Comparison of ENCODE assay signal across 8 cellular contexts in genomic region chr22:50168490-50169180, GRCh38. TPM values are rescaled to one million over a fixed set of nuclear protein-coding genes. Genes with fewer than 3 reads are reported as not detected.
A peak's percentile ranks its signal among the peaks of the same experiment; 100 is the strongest.
DNase-seq lines count a peak whose midpoint lies in the region; ATAC-seq, FAIRE-seq and TF ChIP-seq lines count a peak whose summit lies in the region.
"Not testable (repeated sequence)": the region's sequence is repeated elsewhere in the genome, so short reads cannot be mapped to it uniquely, and the experiment has no call there.
"Had no signal": no experiment of that assay in that cellular context is flagged by ENCODE, and none has a peak within 500 bp of the region (broad histone marks: within the 10 kb centered on the region; RNA-seq: fewer than 3 reads in every experiment).

No MANE protein-coding gene starts in this region.

- H3K56ac ChIP-seq in H1 (replicated peaks; ENCODE audit: insufficient read length, low read depth, low read length), result not testable (repeated sequence)

- peaks cover 54% of the 10 kb centered on the region for H3K27me3 Mint-ChIP-seq in Calu3 (ENCODE audit: unreplicated experiment)
- peaks cover 26% of the 10 kb centered on the region for H3K27me3 Mint-ChIP-seq in T-helper 2 cell treated with Interferon-gamma antibody and Interleukin-4, amounts not matched to agents 5 μg/mL and 100 μg/mL, for 36 hours (ENCODE audit: low read depth)
- H3K27me3 Mint-ChIP-seq in activated CD8-positive, alpha-beta memory T cell treated with anti-CD3 and anti-CD28 coated beads, Interleukin-2, amount 10 ng/mL, durations not matched to agents 7 days and 5 days, result peaks cover 25% of the 10 kb centered on the region
- peaks cover 46% of the 10 kb centered on the region for H3K27me3 Mint-ChIP-seq in activated naive CD8-positive, alpha-beta T cell treated with anti-CD3 and anti-CD28 coated beads for 36 hours
- peaks cover 20 to 49% (median 39%) of the 10 kb centered on the region in 5 donors for H3K27me3 Mint-ChIP-seq in naive thymus-derived CD4-positive, alpha-beta T cell
- H3K27me3 Mint-ChIP-seq in progenitor cell of endocrine pancreas, result peaks cover 14% of the 10 kb centered on the region

- H4K8ac ChIP-seq in H1 (ENCODE audit: extremely low read depth, insufficient read depth, low read length), result not testable (repeated sequence)

- H3K79me2 ChIP-seq in H1 (ENCODE audit: control insufficient read depth in 1 of 2, insufficient read depth in 2 of 2, low read length in 2 of 2), result not testable (repeated sequence)

- BruUV-seq in Calu3 (replicated peaks; lab: Mats Ljungman, UMichigan), result not testable (repeated sequence)

- H3K18ac ChIP-seq in H1 (ENCODE audit: extremely low read depth, low read length), result not testable (repeated sequence)

- intact Hi-C loops in Calu3 (cut with micrococcal nuclease; ENCODE audit: unreplicated experiment); naive thymus-derived CD4-positive, alpha-beta T cell (cut with micrococcal nuclease): not testable (repeated sequence)

- not testable (repeated sequence) for H3K4me1 Mint-ChIP-seq in Calu3 (ENCODE audit: low read depth, unreplicated experiment); T-helper 2 cell treated with Interferon-gamma antibody and Interleukin-4, amounts not matched to agents 5 μg/mL and 100 μg/mL, for 36 hours (ENCODE audit: low read depth); activated CD8-positive, alpha-beta memory T cell treated with anti-CD3 and anti-CD28 coated beads, Interleukin-2, amount 10 ng/mL, durations not matched to agents 7 days and 5 days; activated naive CD8-positive, alpha-beta T cell treated with anti-CD3 and anti-CD28 coated beads for 36 hours; naive thymus-derived CD4-positive, alpha-beta T cell; progenitor cell of endocrine pancreas (ENCODE audit: low read depth)

- not testable (repeated sequence) for H3K4me3 ChIP-seq in H1 (ENCODE audit: extremely low read depth in 1 of 4, insufficient read depth in 2 of 4, low read depth in 3 of 4, low read length in 4 of 4); naive thymus-derived CD4-positive, alpha-beta T cell (ENCODE audit: low read length)

- H3K14ac ChIP-seq in H1 (ENCODE audit: insufficient read length), result not testable (repeated sequence)

- H3K4me2 ChIP-seq in H1 (ENCODE audit: insufficient read depth in 1 of 2, low read depth in 2 of 2, low read length in 2 of 2), result 0 out of 4 replicates have a peak overlapping the region, but pooled peaks of 1 of the 2 experiments have one; percentile 45

- H3K23ac ChIP-seq in H1 (ENCODE audit: insufficient read length), result not testable (repeated sequence)

- not testable (repeated sequence) for H4K91ac ChIP-seq in H1 (replicated peaks; ENCODE audit: insufficient read length, low read length)

- not testable (repeated sequence) for H3K9me3 Mint-ChIP-seq in Calu3 (ENCODE audit: low read depth, unreplicated experiment); T-helper 2 cell treated with Interferon-gamma antibody and Interleukin-4, amounts not matched to agents 5 μg/mL and 100 μg/mL, for 36 hours; activated CD8-positive, alpha-beta memory T cell treated with anti-CD3 and anti-CD28 coated beads, Interleukin-2, amount 10 ng/mL, durations not matched to agents 7 days and 5 days (ENCODE audit: low read depth); activated naive CD8-positive, alpha-beta T cell treated with anti-CD3 and anti-CD28 coated beads for 36 hours; naive thymus-derived CD4-positive, alpha-beta T cell; progenitor cell of endocrine pancreas (ENCODE audit: low read depth)

- not testable (repeated sequence) for H3K9me3 ChIP-seq in H1 (ENCODE audit: insufficient read depth in 2 of 2, low read depth in 1 of 2, low read length in 1 of 2); naive thymus-derived CD4-positive, alpha-beta T cell (ENCODE audit: control insufficient read depth in 2 of 3, low read length in 3 of 3)

- H2AFZ ChIP-seq in H1 (ENCODE audit: low read length), result not testable (repeated sequence)

- FAIRE-seq in H1 (lab: Jason Lieb, UNC), result not testable (repeated sequence)

- not testable (repeated sequence) for TF ChIP-seq EP300 in H1 (IDR thresholded peaks at IDR 0.05; ENCODE audit: borderline replicate concordance in 1 of 2, low read depth in 2 of 2, low read length in 2 of 2)

- H2BK120ac ChIP-seq in H1 (replicated peaks; ENCODE audit: low read depth, low read length), result not testable (repeated sequence)

- not testable (repeated sequence) for H2BK5ac ChIP-seq in H1 (ENCODE audit: low read depth, low read length)

- H4K5ac ChIP-seq in H1 (ENCODE audit: insufficient read length, low read depth, low read length), result not testable (repeated sequence)

- H2AK5ac ChIP-seq in H1 (ENCODE audit: low read depth, low read length), result not testable (repeated sequence)

- H3K4me1 ChIP-seq in H1 (replicated peaks in 1 of 4; ENCODE audit: control insufficient read depth in 3 of 4, insufficient read depth in 4 of 4, low read length in 3 of 4); naive thymus-derived CD4-positive, alpha-beta T cell (ENCODE audit: control insufficient read depth in 2 of 2, insufficient read depth in 2 of 2, low read length in 2 of 2): not testable (repeated sequence)

- TF ChIP-seq RAD21 in H1 (IDR thresholded peaks at IDR 0.05 in 1 of 2, conservative IDR thresholded peaks at IDR 0.05 in 1 of 2; ENCODE audit: low read depth in 2 of 2, low read length in 2 of 2), result not testable (repeated sequence)

- H3K36me3 ChIP-seq in H1 (ENCODE audit: control insufficient read depth in 2 of 4, insufficient read depth in 4 of 4, low read length in 3 of 4); naive thymus-derived CD4-positive, alpha-beta T cell (ENCODE audit: control insufficient read depth in 2 of 3, insufficient read depth in 3 of 3, low read length in 3 of 3): not testable (repeated sequence)

- peaks cover 21% of the 10 kb centered on the region for H3K36me3 Mint-ChIP-seq in Calu3 (ENCODE audit: insufficient read depth, unreplicated experiment)
- H3K36me3 Mint-ChIP-seq in T-helper 2 cell treated with Interferon-gamma antibody and Interleukin-4, amounts not matched to agents 5 μg/mL and 100 μg/mL, for 36 hours (ENCODE audit: low read depth); activated CD8-positive, alpha-beta memory T cell treated with anti-CD3 and anti-CD28 coated beads, Interleukin-2, amount 10 ng/mL, durations not matched to agents 7 days and 5 days; activated naive CD8-positive, alpha-beta T cell treated with anti-CD3 and anti-CD28 coated beads for 36 hours; naive thymus-derived CD4-positive, alpha-beta T cell; progenitor cell of endocrine pancreas (ENCODE audit: insufficient read depth): not testable (repeated sequence)

- peaks cover 4 to 25% (median 16%) of the 10 kb centered on the region in 4 experiments for H3K27me3 ChIP-seq in H1 (replicated peaks in 1 of 4; ENCODE audit: control insufficient read depth in 3 of 4, extremely low read depth in 1 of 4, insufficient read depth in 3 of 4, low read length in 3 of 4)
- not testable (repeated sequence) for H3K27me3 ChIP-seq in naive thymus-derived CD4-positive, alpha-beta T cell (ENCODE audit: control insufficient read depth in 2 of 2, insufficient read depth in 2 of 2, low read length in 2 of 2)

- CTCF ChIA-PET in Calu3 (lab: Charles Lee); activated CD8-positive, alpha-beta memory T cell treated with anti-CD3 and anti-CD28 coated beads, Interleukin-2, amount 10 ng/mL, durations not matched to agents 7 days and 5 days (lab: Charles Lee); naive thymus-derived CD4-positive, alpha-beta T cell (lab: Charles Lee): not testable (repeated sequence)
- CTCF ChIA-PET in H1 (lab: Charles Lee; ENCODE audit: partially characterized antibody), result interaction anchor here (0.8 to 1.4 kb wide), 3 partner anchors 19 to 129 kb away, joined by 3 to 4 read pairs (median 4); no protein-coding TSS in a partner anchor

- DNase-seq in Calu3; T-helper 2 cell treated with Interferon-gamma antibody and Interleukin-4, amounts not matched to agents 5 μg/mL and 100 μg/mL, for 36 hours (ENCODE audit: low spot score); activated CD8-positive, alpha-beta memory T cell treated with anti-CD3 and anti-CD28 coated beads, Interleukin-2, amount 10 ng/mL, durations not matched to agents 7 days and 5 days; activated naive CD8-positive, alpha-beta T cell treated with anti-CD3 and anti-CD28 coated beads for 36 hours; H1 (ENCODE audit: low read depth in 1 of 2, low spot score in 2 of 2); naive thymus-derived CD4-positive, alpha-beta T cell; progenitor cell of endocrine pancreas (ENCODE audit: low spot score, unreplicated experiment): not testable (repeated sequence)

- ATAC-seq in activated CD8-positive, alpha-beta memory T cell treated with anti-CD3 and anti-CD28 coated beads, Interleukin-2, amount 10 ng/mL, durations not matched to agents 7 days and 5 days; naive thymus-derived CD4-positive, alpha-beta T cell: not testable (repeated sequence)

- not testable (repeated sequence) for H3K23me2 ChIP-seq in H1 (ENCODE audit: low read depth, low read length)

- not testable (repeated sequence) for TF ChIP-seq CTCF in Calu3 (IDR thresholded peaks at IDR 0.05; ENCODE audit: unreplicated experiment); H1 (IDR thresholded peaks at IDR 0.05; ENCODE audit: control extremely low read depth in 1 of 3, insufficient read depth in 1 of 3, low read depth in 1 of 3, low read length in 3 of 3); progenitor cell of endocrine pancreas (IDR thresholded peaks at IDR 0.05; ENCODE audit: unreplicated experiment)

- not testable (repeated sequence) for H3K27ac ChIP-seq in H1 (ENCODE audit: low read depth, low read length); naive thymus-derived CD4-positive, alpha-beta T cell (ENCODE audit: low read depth, low read length)

- not testable (repeated sequence) for H4K20me1 ChIP-seq in H1 (replicated peaks in 1 of 2; ENCODE audit: control insufficient read depth in 1 of 2, insufficient read depth in 2 of 2, low read length in 2 of 2)

- not testable (repeated sequence) for H2BK12ac ChIP-seq in H1 (ENCODE audit: low read depth, low read length)

- peak overlapping the region; percentile 84 for H3K4ac ChIP-seq in H1 (replicated peaks; ENCODE audit: insufficient read length, low read depth, low read length)

- H3K9ac ChIP-seq in H1 (replicated peaks in 1 of 4; ENCODE audit: extremely low read depth in 1 of 4, low read depth in 3 of 4, low read length in 3 of 4), result not testable (repeated sequence)

- 84% methylated on average over 5 of the region's 5 CpGs; no CpG with 5 or more reads in 1 of the 2 experiments for WGBS in H1 (ENCODE audit: extremely low coverage in 1 of 2, insufficient coverage in 1 of 2, insufficient read length in 1 of 2, insufficient replicate concordance in 2 of 2, low coverage in 1 of 2, low lambda C conversion rate in 2 of 2, missing lambda C conversion rate in 1 of 2), 2 experiments

- not testable (repeated sequence) for H2BK15ac ChIP-seq in H1 (ENCODE audit: low read length)

- H3K79me1 ChIP-seq in H1 (ENCODE audit: low read depth, low read length), result not testable (repeated sequence)

- peak overlapping the region; percentile 69 for H3K4me3 Mint-ChIP-seq in Calu3 (ENCODE audit: low read depth, unreplicated experiment)
- peak overlapping the region; percentile 69 for H3K4me3 Mint-ChIP-seq in T-helper 2 cell treated with Interferon-gamma antibody and Interleukin-4, amounts not matched to agents 5 μg/mL and 100 μg/mL, for 36 hours
- H3K4me3 Mint-ChIP-seq in activated CD8-positive, alpha-beta memory T cell treated with anti-CD3 and anti-CD28 coated beads, Interleukin-2, amount 10 ng/mL, durations not matched to agents 7 days and 5 days, result peak overlapping the region; percentile 39
- peak overlapping the region; percentile 66 for H3K4me3 Mint-ChIP-seq in activated naive CD8-positive, alpha-beta T cell treated with anti-CD3 and anti-CD28 coated beads for 36 hours
- H3K4me3 Mint-ChIP-seq in naive thymus-derived CD4-positive, alpha-beta T cell, result peak overlapping the region in 9 of 10 donors; percentile 36 to 89 (median 72)
- H3K4me3 Mint-ChIP-seq in progenitor cell of endocrine pancreas (ENCODE audit: low read depth), result peak overlapping the region; percentile 71

- not testable (repeated sequence) for H3K27ac Mint-ChIP-seq in Calu3 (ENCODE audit: unreplicated experiment); T-helper 2 cell treated with Interferon-gamma antibody and Interleukin-4, amounts not matched to agents 5 μg/mL and 100 μg/mL, for 36 hours; activated naive CD8-positive, alpha-beta T cell treated with anti-CD3 and anti-CD28 coated beads for 36 hours
- peak overlapping the region; percentile 33 for H3K27ac Mint-ChIP-seq in activated CD8-positive, alpha-beta memory T cell treated with anti-CD3 and anti-CD28 coated beads, Interleukin-2, amount 10 ng/mL, durations not matched to agents 7 days and 5 days
- H3K27ac Mint-ChIP-seq in naive thymus-derived CD4-positive, alpha-beta T cell, result peak overlapping the region in 2 of 9 donors; percentile 10 to 15
- H3K27ac Mint-ChIP-seq in progenitor cell of endocrine pancreas, result peak overlapping the region; percentile 18

- H2BK20ac ChIP-seq in H1 (ENCODE audit: low read length), result not testable (repeated sequence)

- POLR2A ChIA-PET in H1 (lab: Charles Lee; ENCODE audit: partially characterized antibody), result interaction anchor here (0.7 kb wide), 1 partner anchor 16 kb away, joined by 3 read pairs; no protein-coding TSS in a partner anchor
- POLR2A ChIA-PET in naive thymus-derived CD4-positive, alpha-beta T cell (lab: Charles Lee), result not testable (repeated sequence)

- not testable (repeated sequence) for TF ChIP-seq POLR2A in H1 (IDR thresholded peaks at IDR 0.05; ENCODE audit: control extremely low read depth in 1 of 2, low read depth in 2 of 2, low read length in 2 of 2)

RNA-seq across cellular contexts. Expression of gene PANX2, which starts 1.9 kb away (rescaled TPM):
- total RNA-seq in Calu3 (2022) (1.6 and 2.0 TPM in 2 replicates), progenitor cell of endocrine pancreas (6.2 and 6.3 TPM in 2 replicates)
- total RNA-seq in activated CD8-positive, alpha-beta memory T cell treated with anti-CD3 and anti-CD28 coated beads, Interleukin-2, amount 10 ng/mL, durations not matched to agents 7 days and 5 days, result 1 to 10 TPM; 1.3 to 1.8 TPM
- 1 to 10 TPM in 1 of 2 experiments, under 1 TPM in 1; 0.66 to 1.0 TPM for total RNA-seq in activated naive CD8-positive, alpha-beta T cell treated with anti-CD3 and anti-CD28 coated beads for 36 hours
- total RNA-seq in H1 (2021; fragmentation: NEBNext Ultra II Directional; extraction: Animal tissue kit (Norgen Biotek cat#: 25700)), result 5.0 and 5.4 TPM in 2 replicates
- polyA plus RNA-seq in H1 (2011; rRNA removed), result 3.5 and 6.0 TPM in 2 replicates
- 4.2 TPM for polyA plus RNA-seq in H1 (2011; cell fraction: cytosol; rRNA removed)
- polyA plus RNA-seq in H1 (2011; cell fraction: nucleus; rRNA removed), result 8.3 TPM
- 3.9 to 6.9 TPM (median 5.9 TPM) in 4 replicates for polyA plus RNA-seq in H1 (2012, experiment 1 of 2)
- polyA plus RNA-seq in H1 (2012, experiment 2 of 2), result 4.1 TPM
- 4.8 TPM for polyA plus RNA-seq in H1 (2013, experiment 1 of 2)
- 5.1 TPM for polyA plus RNA-seq in H1 (2013, experiment 2 of 2)
- polyA minus RNA-seq in H1 (2011; rRNA and poly(A)+ RNA removed), result 0.78 and 0.91 TPM in 2 replicates
- 2.8 TPM for polyA minus RNA-seq in H1 (2011; cell fraction: cytosol; rRNA and poly(A)+ RNA removed)
- polyA minus RNA-seq in H1 (2011; cell fraction: nucleus; rRNA and poly(A)+ RNA removed), result 2.8 TPM
- 1 to 10 TPM in 1 of 5 experiments, under 1 TPM in 2, not detected in 2; 0.27 to 2.0 (median 0.66) TPM for total RNA-seq in naive thymus-derived CD4-positive, alpha-beta T cell
- polyA plus RNA-seq in naive thymus-derived CD4-positive, alpha-beta T cell, result not detected
- total RNA-seq: RPMI7951 had no signal

RNA-seq across cellular contexts. Expression of gene TRABD, which starts 17.1 kb away (rescaled TPM):
- total RNA-seq in Calu3 (2022) (57.3 and 62.9 TPM in 2 replicates), progenitor cell of endocrine pancreas (39.4 and 42.1 TPM in 2 replicates)
- 100 to 1,000 TPM; 141 to 177 TPM for total RNA-seq in activated CD8-positive, alpha-beta memory T cell treated with anti-CD3 and anti-CD28 coated beads, Interleukin-2, amount 10 ng/mL, durations not matched to agents 7 days and 5 days
- 10 to 100 TPM; 77.8 to 79.4 TPM for total RNA-seq in activated naive CD8-positive, alpha-beta T cell treated with anti-CD3 and anti-CD28 coated beads for 36 hours
- 57.5 and 60.0 TPM in 2 replicates for total RNA-seq in H1 (2021; fragmentation: NEBNext Ultra II Directional; extraction: Animal tissue kit (Norgen Biotek cat#: 25700))
- polyA plus RNA-seq in H1 (2011; rRNA removed), result 44.2 and 88.8 TPM in 2 replicates
- polyA plus RNA-seq in H1 (2011; cell fraction: cytosol; rRNA removed), result 59.7 TPM
- polyA plus RNA-seq in H1 (2011; cell fraction: nucleus; rRNA removed), result 170 TPM
- polyA plus RNA-seq in H1 (2012, experiment 1 of 2), result 38.3 to 63.0 TPM (median 60.8 TPM) in 4 replicates
- polyA plus RNA-seq in H1 (2012, experiment 2 of 2), result 46.4 TPM
- polyA plus RNA-seq in H1 (2013, experiment 1 of 2), result 46.6 TPM
- 45.5 TPM for polyA plus RNA-seq in H1 (2013, experiment 2 of 2)
- 17.2 and 19.0 TPM in 2 replicates for polyA minus RNA-seq in H1 (2011; rRNA and poly(A)+ RNA removed)
- polyA minus RNA-seq in H1 (2011; cell fraction: cytosol; rRNA and poly(A)+ RNA removed), result 23.3 TPM
- polyA minus RNA-seq in H1 (2011; cell fraction: nucleus; rRNA and poly(A)+ RNA removed), result 30.3 TPM
- 100 to 1,000 TPM; 106 to 157 (median 124) TPM for total RNA-seq in naive thymus-derived CD4-positive, alpha-beta T cell
- polyA plus RNA-seq in naive thymus-derived CD4-positive, alpha-beta T cell, result 10 to 100 TPM; 29.4 to 50.0 TPM

RNA-seq across cellular contexts. Expression of gene SELENOO, which starts 32.2 kb away (rescaled TPM):
- total RNA-seq in Calu3 (2022) (28.6 and 29.5 TPM in 2 replicates), progenitor cell of endocrine pancreas (24.3 and 24.7 TPM in 2 replicates)
- 10 to 100 TPM; 30.0 to 35.6 TPM for total RNA-seq in activated CD8-positive, alpha-beta memory T cell treated with anti-CD3 and anti-CD28 coated beads, Interleukin-2, amount 10 ng/mL, durations not matched to agents 7 days and 5 days
- total RNA-seq in activated naive CD8-positive, alpha-beta T cell treated with anti-CD3 and anti-CD28 coated beads for 36 hours, result 10 to 100 TPM; 20.0 to 20.9 TPM
- total RNA-seq in H1 (2021; fragmentation: NEBNext Ultra II Directional; extraction: Animal tissue kit (Norgen Biotek cat#: 25700)), result 16.8 and 18.6 TPM in 2 replicates
- 25.1 and 34.1 TPM in 2 replicates for polyA plus RNA-seq in H1 (2011; rRNA removed)
- 30.9 TPM for polyA plus RNA-seq in H1 (2011; cell fraction: cytosol; rRNA removed)
- polyA plus RNA-seq in H1 (2011; cell fraction: nucleus; rRNA removed), result 69.8 TPM
- 12.9 to 24.6 TPM (median 20.6 TPM) in 4 replicates for polyA plus RNA-seq in H1 (2012, experiment 1 of 2)
- polyA plus RNA-seq in H1 (2012, experiment 2 of 2), result 13.2 TPM
- polyA plus RNA-seq in H1 (2013, experiment 1 of 2), result 16.6 TPM
- 14.1 TPM for polyA plus RNA-seq in H1 (2013, experiment 2 of 2)
- polyA minus RNA-seq in H1 (2011; rRNA and poly(A)+ RNA removed), result 6.4 and 7.1 TPM in 2 replicates
- polyA minus RNA-seq in H1 (2011; cell fraction: cytosol; rRNA and poly(A)+ RNA removed), result 6.4 TPM
- polyA minus RNA-seq in H1 (2011; cell fraction: nucleus; rRNA and poly(A)+ RNA removed), result 9.8 TPM
- total RNA-seq in naive thymus-derived CD4-positive, alpha-beta T cell, result 10 to 100 TPM; 26.7 to 36.6 (median 32.4) TPM
- 1 to 10 TPM; 3.4 to 5.9 TPM for polyA plus RNA-seq in naive thymus-derived CD4-positive, alpha-beta T cell
